In the genomic region with DNA sequence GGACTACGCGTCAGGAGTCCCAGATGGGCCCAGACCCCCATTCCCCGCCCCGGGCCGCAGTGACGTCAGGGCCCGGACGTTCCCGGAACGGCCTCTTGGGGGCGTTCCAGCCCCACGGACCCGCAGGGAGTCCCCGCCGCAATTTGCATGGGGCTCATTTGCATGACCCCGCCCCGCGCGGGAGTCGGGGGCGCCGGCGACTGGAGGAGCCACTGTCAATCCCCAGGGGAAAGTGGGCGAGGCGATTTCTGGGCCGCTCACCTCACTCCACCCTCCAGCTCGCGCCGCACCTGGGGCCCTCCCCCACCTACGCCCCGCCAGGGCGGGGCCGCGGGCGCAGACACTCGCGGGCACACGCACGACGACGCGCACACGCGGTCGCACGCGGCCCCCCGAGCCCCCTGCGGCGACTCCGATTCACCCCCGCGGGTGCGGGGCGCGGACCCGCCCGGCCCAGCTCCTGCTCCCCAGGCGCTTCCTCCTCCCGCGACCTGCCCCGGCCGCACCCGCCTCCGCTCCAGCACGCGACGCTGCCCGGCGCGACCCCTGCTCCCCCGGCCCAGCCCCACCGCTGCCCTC, we compare ENCODE assay signal across 8 cellular contexts. TPM values are rescaled to one million over a fixed set of nuclear protein-coding genes. Genes with fewer than 3 reads are reported as not detected.
DNase-seq lines count a peak whose midpoint lies in the region; ATAC-seq and TF ChIP-seq lines count a peak whose summit lies in the region.

No MANE protein-coding gene starts in this region.

- peaks cover 19 to 35% (median 26%) of the 10 kb centered on the region in 4 donors for H3K4me1 ChIP-seq in esophagus muscularis mucosa

- TF ChIP-seq CTCF in AG09309 (IDR thresholded peaks at IDR 0.05; ENCODE audit: control insufficient read depth, insufficient read depth, low read depth, low read length, missing control alignments) = peak; percentile 73
- TF ChIP-seq CTCF in esophagus muscularis mucosa (IDR thresholded peaks at IDR 0.05) = peak; percentile 66 to 81 (median 75)
- TF ChIP-seq CTCF in natural killer cell (IDR thresholded peaks at IDR 0.05) = peak; percentile 81

- H3K36me3 Mint-ChIP-seq in natural killer cell = no peaks in the 10 kb centered on the region

- peaks cover 0 to 14% of the 10 kb centered on the region in 2 donors for H3K4me1 Mint-ChIP-seq in natural killer cell

- TF ChIP-seq EP300 in esophagus muscularis mucosa (IDR thresholded peaks at IDR 0.05) = no peak

- WGBS in esophagus muscularis mucosa = 2% methylated on average over 13 of the region's 73 CpGs

- no peaks in the 10 kb centered on the region for H3K9me3 Mint-ChIP-seq in natural killer cell

- peaks cover 13 to 26% of the 10 kb centered on the region in 2 donors for H3K27me3 Mint-ChIP-seq in natural killer cell (ENCODE audit: low read depth in 2 of 2)

- H3K36me3 ChIP-seq in esophagus muscularis mucosa = peaks cover 0 to 6% (median 0%) of the 10 kb centered on the region in 4 donors

- TF ChIP-seq POLR2A in esophagus muscularis mucosa (IDR thresholded peaks at IDR 0.05; ENCODE audit: low read depth) = no peak

- no peak overlapping the region for H3K27ac ChIP-seq in esophagus muscularis mucosa (replicated peaks in 1 of 4)

- peaks cover 10 to 53% (median 13%) of the 10 kb centered on the region in 4 donors for H3K27me3 ChIP-seq in esophagus muscularis mucosa

- ATAC-seq in GM19043 (IDR thresholded peaks at IDR 0.05; ENCODE audit: low read depth, unreplicated experiment) (peak; percentile 85), HG03378 (IDR thresholded peaks at IDR 0.05; ENCODE audit: unreplicated experiment) (peak; percentile 71), natural killer cell (peak; percentile 91 to 94 (median 94))

- DNase-seq in AG09309 (ENCODE audit: low read depth) = no peak
- DNase-seq in NCI-H82 treated with DMSO at 0.1 percent for 48 hours (lab: John Stamatoyannopoulos, UW; ENCODE audit: unreplicated experiment) = peak; percentile 75
- DNase-seq in activated T-cell treated with anti-CD3 and anti-CD28 coated beads for 48 hours (ENCODE audit: low read depth) = peak; percentile 90
- DNase-seq in esophagus muscularis mucosa (ENCODE audit: extremely low spot score) = no peak
- peak; percentile 79 for DNase-seq in natural killer cell
- peak; percentile 52 to 85 (median 81) for DNase-seq in stimulated activated naive CD4-positive, alpha-beta T cell (lab: John Stamatoyannopoulos, UW)

- H3K4me3 ChIP-seq in AG09309 (ENCODE audit: control insufficient read depth, low read depth, low read length) = peak overlapping the region; percentile 31
- peak overlapping the region; percentile 54 to 69 (median 56) for H3K4me3 ChIP-seq in esophagus muscularis mucosa

- peak overlapping the region in 1 of 2 donors; percentile 86 for H3K27ac Mint-ChIP-seq in natural killer cell

- H3K4me3 Mint-ChIP-seq in natural killer cell = peak overlapping the region; percentile 74

- intact Hi-C loops in esophagus muscularis mucosa (cut with DNase I) = loop anchor here (5.0 kb wide), 1 partner anchor 259 kb away; no protein-coding TSS in a partner anchor
- intact Hi-C loops in natural killer cell (cut with micrococcal nuclease) = no loop called here

- H3K9me3 ChIP-seq in esophagus muscularis mucosa = no peaks in the 10 kb centered on the region

RNA-seq across cellular contexts. Expression of a gene that starts 13.2 kb away (rescaled TPM):
- 10 to 100 TPM; 17.0 to 31.6 (median 22.6) TPM for total RNA-seq in esophagus muscularis mucosa
- 1 to 10 TPM; 4.1 to 5.0 (median 4.6) TPM for total RNA-seq in natural killer cell

RNA-seq across cellular contexts. Expression of a gene that starts 19.8 kb away (rescaled TPM):
- total RNA-seq in esophagus muscularis mucosa (10 to 100 TPM; 39.4 to 74.9 (median 41.1) TPM), natural killer cell (10 to 100 TPM; 17.0 to 56.9 (median 50.2) TPM)

RNA-seq across cellular contexts. Expression of a gene that starts 33.2 kb away (rescaled TPM):
- 10 to 100 TPM; 37.8 to 90.4 (median 65.0) TPM for total RNA-seq in esophagus muscularis mucosa
- 10 to 100 TPM; 15.4 to 35.5 (median 28.9) TPM for total RNA-seq in natural killer cell

RNA-seq across cellular contexts. Expression of a gene that starts 41.0 kb away (rescaled TPM):
- total RNA-seq in esophagus muscularis mucosa (not detected), natural killer cell (not detected)

RNA-seq across cellular contexts. Expression of a gene that starts 51.2 kb away (rescaled TPM):
- total RNA-seq in esophagus muscularis mucosa (under 1 TPM; 0.11 to 0.50 (median 0.30) TPM), natural killer cell (not detected)

Comparison
In these comparisons a context has a peak if more than half of its experiments do, and no peak if none do; other contexts are left out.
1. DNase-seq: peak in NCI-H82 treated with DMSO at 0.1 percent for 48 hours (single experiment), activated T-cell treated with anti-CD3 and anti-CD28 coated beads for 48 hours (single experiment), natural killer cell (single experiment) and stimulated activated naive CD4-positive, alpha-beta T cell (6 of 6); none in AG09309 (single experiment) and esophagus muscularis mucosa (single experiment).
2. Peak in every context shown above with its lines, with median percentiles within 50 percentile points of each other: CTCF ChIP-seq and ATAC-seq.